In genomic region chr2:8500124-8501054, GRCh38 we compare ENCODE assay signal across 16 cellular contexts.
DNase-seq lines count a peak whose midpoint lies in the region; ATAC-seq, FAIRE-seq and TF ChIP-seq lines count a peak whose summit lies in the region.
"Had no signal": no experiment of that assay in that cellular context is flagged by ENCODE, and none has a peak within 500 bp of the region (broad histone marks: within the 10 kb centered on the region; RNA-seq: fewer than 3 reads in every experiment).

No MANE protein-coding gene starts in this region.

- no peaks in the 10 kb centered on the region for H4K20me1 ChIP-seq in GM23338 (replicated peaks; ENCODE audit: insufficient read depth)

- H3K27me3 ChIP-seq in esophagus squamous epithelium, result no peaks in the 10 kb centered on the region
- no peaks in the 10 kb centered on the region for H3K27me3 ChIP-seq in prostate gland (replicated peaks; ENCODE audit: insufficient read depth)
- no peaks in the 10 kb centered on the region for H3K27me3 ChIP-seq in left ventricle myocardium inferior (ENCODE audit: low read depth)
- no peaks in the 10 kb centered on the region for H3K27me3 ChIP-seq in GM23338 (ENCODE audit: insufficient read depth)
- H3K27me3 ChIP-seq: stomach had no signal

- H3K79me2 ChIP-seq in GM23338 (replicated peaks; ENCODE audit: insufficient read depth), result no peaks in the 10 kb centered on the region

- H3K4me1 ChIP-seq in esophagus squamous epithelium, result peaks cover 13 to 35% (median 17%) of the 10 kb centered on the region in 3 donors
- H3K4me1 ChIP-seq in prostate gland (replicated peaks), result peaks cover 16% of the 10 kb centered on the region
- H3K4me1 ChIP-seq in left ventricle myocardium inferior, result peaks cover 25% of the 10 kb centered on the region
- no peaks in the 10 kb centered on the region for H3K4me1 ChIP-seq in GM23338 (ENCODE audit: insufficient read depth)

- H2AFZ ChIP-seq in GM23338, result no peak overlapping the region

- no peaks in the 10 kb centered on the region for H3K36me3 ChIP-seq in esophagus squamous epithelium
- H3K36me3 ChIP-seq in prostate gland, result no peaks in the 10 kb centered on the region
- no peaks in the 10 kb centered on the region for H3K36me3 ChIP-seq in left ventricle myocardium inferior
- no peaks in the 10 kb centered on the region for H3K36me3 ChIP-seq in GM23338 (ENCODE audit: insufficient read depth)
- H3K36me3 ChIP-seq: stomach had no signal

- no peaks in the 10 kb centered on the region for H3K9me3 Mint-ChIP-seq in GM23338
- H3K9me3 Mint-ChIP-seq: neural crest cell; T-helper 1 cell treated with Interleukin-12 subunit alpha and Interleukin-12 subunit beta and Interleukin-4 antibody, amounts not matched to agents 30 μg/mL and 1 μg/mL, for 36 hours had no signal

- H3K27me3 Mint-ChIP-seq in GM23338 (ENCODE audit: insufficient read depth, low read depth, poor library complexity), result peaks cover 6% of the 10 kb centered on the region

- no peaks in the 10 kb centered on the region for H3K9me2 ChIP-seq in GM23338 (ENCODE audit: insufficient read depth)

- peak; percentile 54 for FAIRE-seq in GM12892 (lab: Jason Lieb, UNC)
- FAIRE-seq: D721Med had no signal

- 45 to 77% methylated on average over 8 to 13 of the region's 13 CpGs for WGBS in esophagus squamous epithelium, 2 donors
- 49% methylated on average over 13 of the region's 13 CpGs for WGBS in prostate gland

- no peak overlapping the region for H3K27ac Mint-ChIP-seq in GM23338
- H3K27ac Mint-ChIP-seq: T-helper 1 cell treated with Interleukin-12 subunit alpha and Interleukin-12 subunit beta and Interleukin-4 antibody, amounts not matched to agents 30 μg/mL and 1 μg/mL, for 36 hours had no signal

- DNase-seq in GM12892 (ENCODE audit: insufficient read length) (no peak), NCI-H2171 treated with DMSO at 0.1 percent for 48 hours (lab: John Stamatoyannopoulos, UW) (peak; percentile 49), esophagus squamous epithelium (lab: John Stamatoyannopoulos, UW) (no peak), prostate gland (ENCODE audit: low spot score) (peak; percentile 74), left ventricle myocardium inferior (no peak), SKM-1 treated with dmso at 0.1 percent for 144 hours (lab: John Stamatoyannopoulos, UW; ENCODE audit: unreplicated experiment) (no peak), GM23338 (ENCODE audit: low spot score) (no peak)
- no peak for DNase-seq in activated CD4-positive, alpha-beta T cell treated with anti-CD3 and anti-CD28 coated beads for 4 hours
- DNase-seq: amygdala; KBM-7; NCI-H82; stimulated activated CD4-positive, alpha-beta T cell treated with anti-CD3 and anti-CD28 coated beads, Interleukin-1b, Interleukin-23, amount 100 ng/mL, for 48 hours; stomach had no signal

- TF ChIP-seq POLR2A in GM12892 (IDR thresholded peaks at IDR 0.05; ENCODE audit: low read depth, low read length), result no peak
- no peak for TF ChIP-seq POLR2A in esophagus squamous epithelium (IDR thresholded peaks at IDR 0.05)
- TF ChIP-seq POLR2A in prostate gland (IDR thresholded peaks at IDR 0.05), result no peak

- H3K4me1 Mint-ChIP-seq in GM23338, result peaks cover 5% of the 10 kb centered on the region; the same call in 2 of the 3 replicates

- H3K4me3 Mint-ChIP-seq in GM23338, result no peak overlapping the region
- H3K4me3 Mint-ChIP-seq: neural crest cell; T-helper 1 cell treated with Interleukin-12 subunit alpha and Interleukin-12 subunit beta and Interleukin-4 antibody, amounts not matched to agents 30 μg/mL and 1 μg/mL, for 36 hours had no signal

- no peaks in the 10 kb centered on the region for H3F3A ChIP-seq in GM23338 (replicated peaks; ENCODE audit: low read depth)

- H3K9me3 ChIP-seq in esophagus squamous epithelium (no peaks in the 10 kb centered on the region), prostate gland (no peaks in the 10 kb centered on the region), left ventricle myocardium inferior (replicated peaks) (no peaks in the 10 kb centered on the region)
- H3K9me3 ChIP-seq: stomach had no signal

- TF ChIP-seq CTCF in esophagus squamous epithelium (IDR thresholded peaks at IDR 0.05) (no peak), prostate gland (IDR thresholded peaks at IDR 0.05) (no peak), left ventricle myocardium inferior (IDR thresholded peaks at IDR 0.05; ENCODE audit: borderline replicate concordance) (no peak), GM23338 (conservative IDR thresholded peaks at IDR 0.05; ENCODE audit: low read depth in 2 of 2) (no peak)

- no peaks in the 10 kb centered on the region; the same call in 2 of the 3 replicates for H3K36me3 Mint-ChIP-seq in GM23338 (ENCODE audit: low read depth)

- H3K27ac ChIP-seq in esophagus squamous epithelium (peak overlapping the region in 3 of 4 donors; percentile 45 to 68 (median 49)), prostate gland (peak overlapping the region; percentile 63 to 66), left ventricle myocardium inferior (replicated peaks) (no peak overlapping the region), GM23338 (ENCODE audit: low read depth) (no peak overlapping the region)

- H3K4me2 ChIP-seq in GM23338, result no peak overlapping the region

- intact Hi-C loops in esophagus squamous epithelium (cut with DNase I) (no loop called here), prostate gland (cut with DNase I) (no loop called here), left ventricle myocardium inferior (cut with micrococcal nuclease) (no loop called here)

- ATAC-seq in GM23338, result no peak

- H3K4me3 ChIP-seq in esophagus squamous epithelium (no peak overlapping the region), prostate gland (no peak overlapping the region), left ventricle myocardium inferior (no peak overlapping the region), GM23338 (no peak overlapping the region)
- H3K4me3 ChIP-seq: stomach had no signal

TF ChIP-seq in GM23338, 12 proteins besides CTCF, POLR2A, EP300 and RAD21 (continues in another document):
- TF ChIP-seq POLR2AphosphoS5 (IDR thresholded peaks at IDR 0.05; ENCODE audit: low read depth), result no peak
- no peak for TF ChIP-seq ZNF114 (CRISPR knock-in tag; IDR thresholded peaks at IDR 0.05)
- TF ChIP-seq, protein P1, sequence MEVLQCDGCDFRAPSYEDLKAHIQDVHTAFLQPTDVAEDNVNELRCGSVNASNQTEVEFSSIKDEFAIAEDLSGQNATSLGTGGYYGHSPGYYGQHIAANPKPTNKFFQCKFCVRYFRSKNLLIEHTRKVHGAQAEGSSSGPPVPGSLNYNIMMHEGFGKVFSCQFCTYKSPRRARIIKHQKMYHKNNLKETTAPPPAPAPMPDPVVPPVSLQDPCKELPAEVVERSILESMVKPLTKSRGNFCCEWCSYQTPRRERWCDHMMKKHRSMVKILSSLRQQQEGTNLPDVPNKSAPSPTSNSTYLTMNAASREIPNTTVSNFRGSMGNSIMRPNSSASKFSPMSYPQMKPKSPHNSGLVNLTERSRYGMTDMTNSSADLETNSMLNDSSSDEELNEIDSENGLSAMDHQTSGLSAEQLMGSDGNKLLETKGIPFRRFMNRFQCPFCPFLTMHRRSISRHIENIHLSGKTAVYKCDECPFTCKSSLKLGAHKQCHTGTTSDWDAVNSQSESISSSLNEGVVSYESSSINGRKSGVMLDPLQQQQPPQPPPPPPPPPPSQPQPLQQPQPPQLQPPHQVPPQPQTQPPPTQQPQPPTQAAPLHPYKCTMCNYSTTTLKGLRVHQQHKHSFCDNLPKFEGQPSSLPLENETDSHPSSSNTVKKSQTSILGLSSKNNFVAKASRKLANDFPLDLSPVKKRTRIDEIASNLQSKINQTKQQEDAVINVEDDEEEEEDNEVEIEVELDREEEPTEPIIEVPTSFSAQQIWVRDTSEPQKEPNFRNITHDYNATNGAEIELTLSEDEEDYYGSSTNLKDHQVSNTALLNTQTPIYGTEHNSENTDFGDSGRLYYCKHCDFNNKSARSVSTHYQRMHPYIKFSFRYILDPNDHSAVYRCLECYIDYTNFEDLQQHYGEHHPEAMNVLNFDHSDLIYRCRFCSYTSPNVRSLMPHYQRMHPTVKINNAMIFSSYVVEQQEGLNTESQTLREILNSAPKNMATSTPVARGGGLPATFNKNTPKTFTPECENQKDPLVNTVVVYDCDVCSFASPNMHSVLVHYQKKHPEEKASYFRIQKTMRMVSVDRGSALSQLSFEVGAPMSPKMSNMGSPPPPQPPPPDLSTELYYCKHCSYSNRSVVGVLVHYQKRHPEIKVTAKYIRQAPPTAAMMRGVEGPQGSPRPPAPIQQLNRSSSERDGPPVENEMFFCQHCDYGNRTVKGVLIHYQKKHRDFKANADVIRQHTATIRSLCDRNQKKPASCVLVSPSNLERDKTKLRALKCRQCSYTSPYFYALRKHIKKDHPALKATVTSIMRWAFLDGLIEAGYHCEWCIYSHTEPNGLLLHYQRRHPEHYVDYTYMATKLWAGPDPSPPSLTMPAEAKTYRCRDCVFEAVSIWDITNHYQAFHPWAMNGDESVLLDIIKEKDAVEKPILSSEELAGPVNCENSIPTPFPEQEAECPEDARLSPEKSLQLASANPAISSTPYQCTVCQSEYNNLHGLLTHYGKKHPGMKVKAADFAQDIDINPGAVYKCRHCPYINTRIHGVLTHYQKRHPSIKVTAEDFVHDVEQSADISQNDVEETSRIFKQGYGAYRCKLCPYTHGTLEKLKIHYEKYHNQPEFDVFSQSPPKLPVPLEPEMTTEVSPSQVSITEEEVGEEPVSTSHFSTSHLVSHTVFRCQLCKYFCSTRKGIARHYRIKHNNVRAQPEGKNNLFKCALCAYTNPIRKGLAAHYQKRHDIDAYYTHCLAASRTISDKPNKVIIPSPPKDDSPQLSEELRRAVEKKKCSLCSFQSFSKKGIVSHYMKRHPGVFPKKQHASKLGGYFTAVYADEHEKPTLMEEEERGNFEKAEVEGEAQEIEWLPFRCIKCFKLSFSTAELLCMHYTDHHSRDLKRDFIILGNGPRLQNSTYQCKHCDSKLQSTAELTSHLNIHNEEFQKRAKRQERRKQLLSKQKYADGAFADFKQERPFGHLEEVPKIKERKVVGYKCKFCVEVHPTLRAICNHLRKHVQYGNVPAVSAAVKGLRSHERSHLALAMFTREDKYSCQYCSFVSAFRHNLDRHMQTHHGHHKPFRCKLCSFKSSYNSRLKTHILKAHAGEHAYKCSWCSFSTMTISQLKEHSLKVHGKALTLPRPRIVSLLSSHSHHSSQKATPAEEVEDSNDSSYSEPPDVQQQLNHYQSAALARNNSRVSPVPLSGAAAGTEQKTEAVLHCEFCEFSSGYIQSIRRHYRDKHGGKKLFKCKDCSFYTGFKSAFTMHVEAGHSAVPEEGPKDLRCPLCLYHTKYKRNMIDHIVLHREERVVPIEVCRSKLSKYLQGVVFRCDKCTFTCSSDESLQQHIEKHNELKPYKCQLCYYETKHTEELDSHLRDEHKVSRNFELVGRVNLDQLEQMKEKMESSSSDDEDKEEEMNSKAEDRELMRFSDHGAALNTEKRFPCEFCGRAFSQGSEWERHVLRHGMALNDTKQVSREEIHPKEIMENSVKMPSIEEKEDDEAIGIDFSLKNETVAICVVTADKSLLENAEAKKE (CRISPR knock-in tag; IDR thresholded peaks at IDR 0.05), result no peak
- no peak for TF ChIP-seq STAT1 (IDR thresholded peaks at IDR 0.05; ENCODE audit: unreplicated experiment)
- no peak for TF ChIP-seq NANOG (IDR thresholded peaks at IDR 0.05; ENCODE audit: borderline replicate concordance)
- no peak for TF ChIP-seq EZH2phosphoT487 (IDR thresholded peaks at IDR 0.05; ENCODE audit: unreplicated experiment)
- TF ChIP-seq EZH2 (IDR thresholded peaks at IDR 0.05; ENCODE audit: low read depth, unreplicated experiment), result no peak
- TF ChIP-seq CREB1 (CRISPR knock-in tag; IDR thresholded peaks at IDR 0.05; ENCODE audit: low read depth), result no peak

Comparison
In these comparisons a context has a peak if more than half of its experiments do, and no peak if none do; other contexts are left out.
1. DNase-seq: peak in NCI-H2171 treated with DMSO at 0.1 percent for 48 hours (single experiment) and prostate gland (single experiment); none in GM12892 (single experiment), esophagus squamous epithelium (single experiment), left ventricle myocardium inferior (single experiment), SKM-1 treated with dmso at 0.1 percent for 144 hours (single experiment), GM23338 (single experiment) and activated CD4-positive, alpha-beta T cell treated with anti-CD3 and anti-CD28 coated beads for 4 hours (0 of 2).
2. H3K27ac ChIP-seq: peak in esophagus squamous epithelium (3 of 4) and prostate gland (2 of 2); none in left ventricle myocardium inferior (single experiment) and GM23338 (single experiment).